ENCODE assay signal across 8 cellular contexts in genomic region chr3:133487920-133488540, GRCh38.
DNase-seq lines count a peak whose midpoint lies in the region; TF ChIP-seq lines count a peak whose summit lies in the region.

No MANE protein-coding gene starts in this region.

- peaks cover 20% of the 10 kb centered on the region for H3F3A ChIP-seq in MM.1S (ENCODE audit: insufficient read depth, low read length)

- no peaks in the 10 kb centered on the region for H3K27me3 Mint-ChIP-seq in activated T-helper 2 cell treated with anti-CD3 and anti-CD28 coated beads, Interferon-gamma antibody, Interleukin-2, Interleukin-4, amounts not matched to agents 10 μg/mL and 5 μg/mL and 100 μg/mL, durations not matched to agents 14 hours and 24 hours and 36 hours (ENCODE audit: low read depth)
- no peaks in the 10 kb centered on the region for H3K27me3 Mint-ChIP-seq in stimulated activated naive CD8-positive, alpha-beta T cell treated with anti-CD3 and anti-CD28 coated beads, Interleukin-15, Interleukin-2, amounts not matched to agents 100 ng/mL and 50 ng/mL, for 24 hours

- no peaks in the 10 kb centered on the region for H3K79me2 ChIP-seq in MM.1S (ENCODE audit: low read length)

- no peaks in the 10 kb centered on the region for H3K36me3 ChIP-seq in MM.1S (replicated peaks; ENCODE audit: insufficient read depth, low read length)

- H3K4me3 Mint-ChIP-seq in activated T-helper 2 cell treated with anti-CD3 and anti-CD28 coated beads, Interferon-gamma antibody, Interleukin-2, Interleukin-4, amounts not matched to agents 10 μg/mL and 5 μg/mL and 100 μg/mL, durations not matched to agents 14 hours and 24 hours and 36 hours (ENCODE audit: low read depth) = no peak overlapping the region
- no peak overlapping the region for H3K4me3 Mint-ChIP-seq in stimulated activated naive CD8-positive, alpha-beta T cell treated with anti-CD3 and anti-CD28 coated beads, Interleukin-15, Interleukin-2, amounts not matched to agents 100 ng/mL and 50 ng/mL, for 24 hours

- no peaks in the 10 kb centered on the region for H3K9me3 ChIP-seq in MM.1S (replicated peaks; ENCODE audit: insufficient read depth, low read length)

- TF ChIP-seq CTCF in AG10803 (conservative IDR thresholded peaks at IDR 0.05; ENCODE audit: low read length) (peak; percentile 62), MM.1S (IDR thresholded peaks at IDR 0.05; ENCODE audit: low read length) (peak; percentile 52)

- peaks cover 15% of the 10 kb centered on the region for H3K9me3 Mint-ChIP-seq in activated T-helper 2 cell treated with anti-CD3 and anti-CD28 coated beads, Interferon-gamma antibody, Interleukin-2, Interleukin-4, amounts not matched to agents 10 μg/mL and 5 μg/mL and 100 μg/mL, durations not matched to agents 14 hours and 24 hours and 36 hours
- no peaks in the 10 kb centered on the region for H3K9me3 Mint-ChIP-seq in stimulated activated naive CD8-positive, alpha-beta T cell treated with anti-CD3 and anti-CD28 coated beads, Interleukin-15, Interleukin-2, amounts not matched to agents 100 ng/mL and 50 ng/mL, for 24 hours

- H2AFZ ChIP-seq in MM.1S (ENCODE audit: low read length) = no peak overlapping the region

- no peak overlapping the region for H3K4me3 ChIP-seq in AG10803 (ENCODE audit: low read length)
- no peak overlapping the region for H3K4me3 ChIP-seq in MM.1S (ENCODE audit: low read length)

- H3K4me1 ChIP-seq in MM.1S (ENCODE audit: low read length) = peaks cover 64% of the 10 kb centered on the region

- H3K27ac ChIP-seq in MM.1S (ENCODE audit: low read length) = peak overlapping the region; percentile 19; the same call in 1 of the 2 replicates

- no peaks in the 10 kb centered on the region for H3K27me3 ChIP-seq in MM.1S (replicated peaks; ENCODE audit: insufficient read depth, low read length)

- intact Hi-C loops in activated T-helper 2 cell treated with anti-CD3 and anti-CD28 coated beads, Interferon-gamma antibody, Interleukin-2, Interleukin-4, amounts not matched to agents 10 μg/mL and 5 μg/mL and 100 μg/mL, durations not matched to agents 14 hours and 24 hours and 36 hours (cut with micrococcal nuclease) = no loop called here

- H3K4me1 Mint-ChIP-seq in activated T-helper 2 cell treated with anti-CD3 and anti-CD28 coated beads, Interferon-gamma antibody, Interleukin-2, Interleukin-4, amounts not matched to agents 10 μg/mL and 5 μg/mL and 100 μg/mL, durations not matched to agents 14 hours and 24 hours and 36 hours (ENCODE audit: low read depth) = peaks cover 49% of the 10 kb centered on the region
- H3K4me1 Mint-ChIP-seq in stimulated activated naive CD8-positive, alpha-beta T cell treated with anti-CD3 and anti-CD28 coated beads, Interleukin-15, Interleukin-2, amounts not matched to agents 100 ng/mL and 50 ng/mL, for 24 hours (ENCODE audit: low read depth) = peaks cover 50% of the 10 kb centered on the region

- H3K27ac Mint-ChIP-seq in activated T-helper 2 cell treated with anti-CD3 and anti-CD28 coated beads, Interferon-gamma antibody, Interleukin-2, Interleukin-4, amounts not matched to agents 10 μg/mL and 5 μg/mL and 100 μg/mL, durations not matched to agents 14 hours and 24 hours and 36 hours = peak overlapping the region; percentile 21
- H3K27ac Mint-ChIP-seq in stimulated activated naive CD8-positive, alpha-beta T cell treated with anti-CD3 and anti-CD28 coated beads, Interleukin-15, Interleukin-2, amounts not matched to agents 100 ng/mL and 50 ng/mL, for 24 hours = peak overlapping the region; percentile 16

- no peaks in the 10 kb centered on the region for H3K9me2 ChIP-seq in MM.1S (replicated peaks; ENCODE audit: insufficient read depth, low read length)

- 0 out of 2 replicates have a peak overlapping the region, but pooled peaks have one; percentile 27 for H3K4me2 ChIP-seq in MM.1S (ENCODE audit: low read depth, low read length)

- no peak for DNase-seq in AG10803 (ENCODE audit: low read depth)
- DNase-seq in MM.1S = no peak
- no peak for DNase-seq in activated T-helper 2 cell treated with anti-CD3 and anti-CD28 coated beads, Interferon-gamma antibody, Interleukin-2, Interleukin-4, amounts not matched to agents 10 μg/mL and 5 μg/mL and 100 μg/mL, durations not matched to agents 14 hours and 24 hours and 36 hours (ENCODE audit: low spot score)
- DNase-seq in iris pigment epithelial cell (ENCODE audit: low read depth) = peak; percentile 38
- no peak for DNase-seq in Ammon's horn (ENCODE audit: low spot score)
- DNase-seq in SIG-M5 (lab: John Stamatoyannopoulos, UW) = no peak
- no peak for DNase-seq in islet precursor cell

- H3K36me3 Mint-ChIP-seq in activated T-helper 2 cell treated with anti-CD3 and anti-CD28 coated beads, Interferon-gamma antibody, Interleukin-2, Interleukin-4, amounts not matched to agents 10 μg/mL and 5 μg/mL and 100 μg/mL, durations not matched to agents 14 hours and 24 hours and 36 hours (ENCODE audit: low read depth) = peaks cover 7% of the 10 kb centered on the region
- no peaks in the 10 kb centered on the region for H3K36me3 Mint-ChIP-seq in stimulated activated naive CD8-positive, alpha-beta T cell treated with anti-CD3 and anti-CD28 coated beads, Interleukin-15, Interleukin-2, amounts not matched to agents 100 ng/mL and 50 ng/mL, for 24 hours (ENCODE audit: low read depth)

- H3K9ac ChIP-seq in MM.1S (ENCODE audit: low read length) = no peak overlapping the region

- H4K20me1 ChIP-seq in MM.1S (ENCODE audit: insufficient read depth, low read length) = no peaks in the 10 kb centered on the region
